7 cellular contexts compared by ENCODE assay signal in genomic region chr17:7440823-7441174, GRCh38. TPM values are rescaled to one million over a fixed set of nuclear protein-coding genes. Genes with fewer than 3 reads are reported as not detected.
DNase-seq lines count a peak whose midpoint lies in the region; ATAC-seq and TF ChIP-seq lines count a peak whose summit lies in the region.

No MANE protein-coding gene starts in this region.

- TF ChIP-seq POLR2A in GM19193 (IDR thresholded peaks at IDR 0.05; ENCODE audit: extremely low read depth, insufficient read depth, insufficient read length): peak; percentile 5
- no peak for TF ChIP-seq POLR2A in erythroblast (IDR thresholded peaks at IDR 0.05; ENCODE audit: low read length)
- peak in 1 of 2 donors; percentile 31 for TF ChIP-seq POLR2A in gastrocnemius medialis (IDR thresholded peaks at IDR 0.05)

- in situ Hi-C loops in gastrocnemius medialis (cut with MboI; ENCODE audit: low sequenced_read_pairs in 4 of 4): loop anchor here in 2 of 4 donors (5.0 to 25.0 kb wide), 2 partner anchors 37 to 122 kb away; partner anchors contain the start of genes SENP3 (in 1 of the 2), TNFSF13 (in 1 of the 2) and ZBTB4 (in 1 of the 2)

- H3K4me3 ChIP-seq in gastrocnemius medialis: peak overlapping the region; percentile 55 to 82 (median 62)

- no peaks in the 10 kb centered on the region for H3K9me3 ChIP-seq in gastrocnemius medialis

- intact Hi-C loops in gastrocnemius medialis (cut with DNase I; ENCODE audit: low total_unique reads): no loop called here

- DNase-seq in RPMI8226 (peak; percentile 54), erythroblast (lab: John Stamatoyannopoulos, UW) (peak; percentile 65 to 73), gastrocnemius medialis (peak; percentile 59 to 85), AML-193 (lab: John Stamatoyannopoulos, UW) (no peak), hippocampal formation (lab: John Stamatoyannopoulos, UW) (no peak)
- no peak for DNase-seq in activated effector memory CD4-positive, alpha-beta T cell treated with anti-CD3 and anti-CD28 coated beads, Interleukin-2, amount 50 U/mL, for 16 hours

- H3K4me1 ChIP-seq in gastrocnemius medialis: peaks cover 42 to 67% of the 10 kb centered on the region in 2 donors

- H3K27me3 ChIP-seq in gastrocnemius medialis: peaks cover 0 to 4% (median 0%) of the 10 kb centered on the region in 3 donors

- peak in 1 of 2 donors; percentile 11 for ATAC-seq in gastrocnemius medialis

- no peak for TF ChIP-seq CTCF in gastrocnemius medialis (IDR thresholded peaks at IDR 0.05 in 4 of 5, conservative IDR thresholded peaks at IDR 0.05 in 1 of 5)

- H3K27ac ChIP-seq in gastrocnemius medialis: peak overlapping the region; percentile 44 to 100 (median 88)

- H3K36me3 ChIP-seq in gastrocnemius medialis: no peaks in the 10 kb centered on the region

RNA-seq across cellular contexts. Expression of gene FGF11, which starts 1.5 kb away (rescaled TPM):
- 1 to 10 TPM; 1.2 to 7.4 (median 4.1) TPM for total RNA-seq in gastrocnemius medialis

RNA-seq across cellular contexts. Expression of gene CHRNB1, which starts 4.1 kb away (rescaled TPM):
- total RNA-seq in gastrocnemius medialis: 100 to 1,000 TPM in 2 of 4 donors, 10 to 100 TPM in 2; 82.3 to 202 (median 101) TPM

RNA-seq across cellular contexts. Expression of gene TMEM102, which starts 5.6 kb away (rescaled TPM):
- 1 to 10 TPM in 3 of 4 donors, under 1 TPM in 1; 0.92 to 3.9 (median 2.3) TPM for total RNA-seq in gastrocnemius medialis

RNA-seq across cellular contexts. Expression of gene SPEM3, which starts 12.1 kb away (rescaled TPM):
- total RNA-seq in gastrocnemius medialis: not detected

RNA-seq across cellular contexts. Expression of gene SPEM2, which starts 15.4 kb away (rescaled TPM):
- not detected for total RNA-seq in gastrocnemius medialis

Comparison
In these comparisons a context has a peak if more than half of its experiments do, and no peak if none do; other contexts are left out.
1. DNase-seq: peak in RPMI8226 (single experiment), erythroblast (2 of 2) and gastrocnemius medialis (2 of 2); none in AML-193 (0 of 2), hippocampal formation (0 of 2) and activated effector memory CD4-positive, alpha-beta T cell treated with anti-CD3 and anti-CD28 coated beads, Interleukin-2, amount 50 U/mL, for 16 hours (single experiment).